In genomic region chr7:44040493-44040891, GRCh38 we compare ENCODE assay signal across 10 cellular contexts. TPM values are rescaled to one million over a fixed set of nuclear protein-coding genes. Genes with fewer than 3 reads are reported as not detected.
DNase-seq lines count a peak whose midpoint lies in the region; ATAC-seq and TF ChIP-seq lines count a peak whose summit lies in the region.
"Not testable (repeated sequence)": the region's sequence is repeated elsewhere in the genome, so short reads cannot be mapped to it uniquely, and the experiment has no call there.
"Had no signal": no experiment of that assay in that cellular context is flagged by ENCODE, and none has a peak within 500 bp of the region (broad histone marks: within the 10 kb centered on the region; RNA-seq: fewer than 3 reads in every experiment).

No MANE protein-coding gene starts in this region.

- in situ Hi-C loops in ACHN (cut with HindIII; ENCODE audit: low pct_ligation_motif_present, low pct_unique_long_range_greater_than_20kb, low sequenced_read_pairs): not testable (repeated sequence)

- peak overlapping the region; percentile 54 for H3K4me3 Mint-ChIP-seq in MCF 10A (ENCODE audit: unreplicated experiment)

- not testable (repeated sequence) for TF ChIP-seq CTCF in MCF 10A (IDR thresholded peaks at IDR 0.05; ENCODE audit: unreplicated experiment)
- TF ChIP-seq CTCF in spleen (IDR thresholded peaks at IDR 0.05 in 8 of 11, conservative IDR thresholded peaks at IDR 0.05 in 3 of 11): peak in 8 of 11 experiments; percentile 10 to 60 (median 44)

- intact Hi-C loops in MCF 10A (cut with micrococcal nuclease); spleen (cut with DNase I; ENCODE audit: low total_unique reads): not testable (repeated sequence)

- ATAC-seq in GM18907 (IDR thresholded peaks at IDR 0.05; ENCODE audit: unreplicated experiment) (peak; percentile 46), HG02981 (IDR thresholded peaks at IDR 0.05; ENCODE audit: unreplicated experiment) (peak; percentile 39)

- not testable (repeated sequence) for H3K27me3 Mint-ChIP-seq in MCF 10A (ENCODE audit: insufficient read depth, unreplicated experiment)

- WGBS in spleen, 5 donors: 0 to 1% (median 0%) methylated on average over 2 to 46 of the region's 46 CpGs

- not testable (repeated sequence) for BruUV-seq in MCF 10A (replicated peaks; lab: Mats Ljungman, UMichigan)

- CTCF ChIA-PET in MCF 10A (lab: Yijun Ruan, JAX): not testable (repeated sequence)

- peaks cover 8 to 35% (median 22%) of the 10 kb centered on the region in 6 donors for H3K4me1 ChIP-seq in spleen

- not testable (repeated sequence) for H3K9me3 ChIP-seq in spleen

- H3K27ac Mint-ChIP-seq in MCF 10A (ENCODE audit: low read depth, unreplicated experiment): not testable (repeated sequence)

- H3K4me3 ChIP-seq in spleen: peak overlapping the region in 7 of 8 donors; percentile 19 to 67 (median 35)

- not testable (repeated sequence) for H3K36me3 Mint-ChIP-seq in MCF 10A (ENCODE audit: insufficient read depth, unreplicated experiment)

- H3K27me3 ChIP-seq in spleen (replicated peaks in 1 of 7): not testable (repeated sequence)

- DNase-seq in ACHN (peak; percentile 31), NCI-H2171 (lab: John Stamatoyannopoulos, UW) (peak; percentile 47), islet precursor cell (peak; percentile 53), spleen (peak; percentile 93)
- DNase-seq in activated CD4-positive, alpha-beta T cell treated with anti-CD3 and anti-CD28 coated beads, Interleukin-2, amount 50 U/mL, for 1 hour: peak; percentile 63
- not testable (repeated sequence) for DNase-seq in MCF 10A (ENCODE audit: unreplicated experiment)

- POLR2A ChIA-PET in MCF 10A (lab: Yijun Ruan, JAX): not testable (repeated sequence)

- H3K27ac ChIP-seq in spleen: peak overlapping the region; percentile 27 to 89 (median 75)

- H3K4me1 Mint-ChIP-seq in MCF 10A (ENCODE audit: insufficient read depth, unreplicated experiment): not testable (repeated sequence)

- not testable (repeated sequence) for H3K9me3 Mint-ChIP-seq in MCF 10A (ENCODE audit: unreplicated experiment)

- not testable (repeated sequence) for TF ChIP-seq POLR2A in spleen (IDR thresholded peaks at IDR 0.05)

- H3K36me3 ChIP-seq in spleen: not testable (repeated sequence)

RNA-seq across cellular contexts. Expression of gene DBNL, which starts 4.0 kb away (rescaled TPM):
- total RNA-seq in MCF 10A (2022): 49.7 and 52.9 TPM in 2 replicates
- total RNA-seq in spleen: 100 to 1,000 TPM; 169 to 257 (median 210) TPM
- polyA plus RNA-seq in spleen: 100 to 1,000 TPM; 118 to 205 (median 134) TPM

RNA-seq across cellular contexts. Expression of gene PGAM2, which starts 24.9 kb away (rescaled TPM):
- not detected in 2 replicates for total RNA-seq in MCF 10A (2022)
- 1 to 10 TPM in 4 of 7 donors, under 1 TPM in 2, not detected in 1; 0.75 to 2.8 (median 1.2) TPM for total RNA-seq in spleen
- 1 to 10 TPM; 1.6 to 4.0 (median 2.6) TPM for polyA plus RNA-seq in spleen
- total RNA-seq: A673 had no signal

RNA-seq across cellular contexts. Expression of gene POLM, which starts 41.8 kb away (rescaled TPM):
- 19.2 and 22.8 TPM in 2 replicates for total RNA-seq in MCF 10A (2022)
- 100 to 1,000 TPM in 1 of 7 donors, 10 to 100 TPM in 6; 42.8 to 104 (median 63.4) TPM for total RNA-seq in spleen
- 10 to 100 TPM; 22.0 to 44.9 (median 30.3) TPM for polyA plus RNA-seq in spleen

RNA-seq across cellular contexts. Expression of gene SPDYE1, which starts 42.8 kb away (rescaled TPM):
- total RNA-seq in MCF 10A (2022) (not detected in 2 replicates), spleen (not detected)
- not detected for polyA plus RNA-seq in spleen
- total RNA-seq: A673, lung microvascular endothelial cell had no signal
